8 cellular contexts compared by ENCODE assay signal in the genomic region with DNA sequence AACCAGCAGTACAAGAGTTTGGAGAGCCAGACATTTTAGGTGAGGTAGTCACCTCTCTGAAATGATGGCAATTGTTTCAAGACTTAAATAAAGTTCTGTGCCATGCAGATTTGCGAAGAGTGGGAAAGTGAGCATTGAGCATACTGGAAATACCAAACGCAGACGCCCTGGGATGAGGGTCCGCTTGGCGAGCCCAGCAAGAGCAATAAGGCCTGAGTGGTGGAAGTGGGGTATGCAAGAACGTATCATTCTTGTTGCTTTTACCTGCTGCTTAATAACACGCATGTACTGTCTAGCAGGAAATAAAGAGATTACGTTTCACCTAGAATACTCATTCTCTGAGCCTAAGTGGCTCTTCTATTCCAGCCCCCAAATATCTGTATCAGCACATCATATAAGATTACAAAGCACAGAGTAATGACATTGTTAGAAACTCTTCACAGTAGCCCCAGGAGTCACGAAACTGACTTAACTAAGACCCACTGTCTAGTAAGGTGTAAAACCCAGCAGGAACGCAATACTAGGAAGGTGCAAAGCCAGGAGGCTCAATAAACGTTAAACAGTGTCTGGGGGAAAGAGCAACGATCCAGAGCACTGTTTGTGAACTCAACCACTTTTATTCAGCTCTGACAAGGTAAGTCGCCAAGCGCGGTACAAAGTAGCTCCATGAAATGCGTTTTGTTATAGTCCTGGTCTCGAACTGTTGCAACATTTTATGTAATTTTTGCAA. TPM values are rescaled to one million over a fixed set of nuclear protein-coding genes. Genes with fewer than 3 reads are reported as not detected.
DNase-seq lines count a peak whose midpoint lies in the region; TF ChIP-seq lines count a peak whose summit lies in the region.

No MANE protein-coding gene starts in this region.

- peak overlapping the region; percentile 98 for H3K27ac ChIP-seq in neutrophil

- H3K9me3 Mint-ChIP-seq in T-helper 2 cell treated with Interferon-gamma antibody and Interleukin-4, amounts not matched to agents 5 μg/mL and 100 μg/mL, for 36 hours, result peaks cover 14% of the 10 kb centered on the region

- DNase-seq in activated T-cell treated with anti-CD3 and anti-CD28 coated beads for 24 hours (ENCODE audit: low read depth) (peak; percentile 4), activated T-cell treated with anti-CD3 and anti-CD28 coated beads for 4 hours (no peak), epithelial cell of proximal tubule (ENCODE audit: low read depth) (peak; percentile 10), HEK293T (ENCODE audit: extremely low spot score) (no peak), mesenteric fat pad (ENCODE audit: low spot score) (no peak), SW 1271 (lab: John Stamatoyannopoulos, UW) (no peak)
- peak; percentile 27 for DNase-seq in T-helper 2 cell treated with Interferon-gamma antibody and Interleukin-4, amounts not matched to agents 5 μg/mL and 100 μg/mL, for 36 hours (ENCODE audit: low spot score)

- H3K36me3 Mint-ChIP-seq in T-helper 2 cell treated with Interferon-gamma antibody and Interleukin-4, amounts not matched to agents 5 μg/mL and 100 μg/mL, for 36 hours (ENCODE audit: low read depth), result peaks cover 24% of the 10 kb centered on the region

- no peak for TF ChIP-seq CTCF in epithelial cell of proximal tubule (conservative IDR thresholded peaks at IDR 0.05; ENCODE audit: low read depth, low read length)
- no peak for TF ChIP-seq CTCF in neutrophil (IDR thresholded peaks at IDR 0.05)

- H3K4me3 ChIP-seq in epithelial cell of proximal tubule (ENCODE audit: low read depth, low read length) (peak overlapping the region; percentile 92), neutrophil (ENCODE audit: low read depth in 1 of 2, low read length in 1 of 2) (peak overlapping the region; percentile 90 to 98)

- H3K27me3 Mint-ChIP-seq in T-helper 2 cell treated with Interferon-gamma antibody and Interleukin-4, amounts not matched to agents 5 μg/mL and 100 μg/mL, for 36 hours (ENCODE audit: low read depth), result peaks cover 2% of the 10 kb centered on the region

- H3K9me3 ChIP-seq in neutrophil, result no peaks in the 10 kb centered on the region

- peaks cover 45 to 52% of the 10 kb centered on the region in 2 experiments for H3K4me1 ChIP-seq in neutrophil (ENCODE audit: control insufficient read depth in 1 of 2, insufficient read depth in 1 of 2, low read depth in 1 of 2, low read length in 1 of 2)

- POLR2A ChIA-PET in HEK293T (lab: Yijun Ruan, JAX), result interaction anchor here (0.8 kb wide), 1 partner anchor 27 kb away, joined by 3 read pairs; no protein-coding TSS in a partner anchor

- H3K36me3 ChIP-seq in neutrophil, result no peaks in the 10 kb centered on the region

- CTCF ChIA-PET in HEK293T (lab: Yijun Ruan, JAX), result no interaction called here

- H3K4me3 Mint-ChIP-seq in T-helper 2 cell treated with Interferon-gamma antibody and Interleukin-4, amounts not matched to agents 5 μg/mL and 100 μg/mL, for 36 hours, result peak overlapping the region; percentile 91

- peaks cover 45% of the 10 kb centered on the region for H3K4me1 Mint-ChIP-seq in T-helper 2 cell treated with Interferon-gamma antibody and Interleukin-4, amounts not matched to agents 5 μg/mL and 100 μg/mL, for 36 hours (ENCODE audit: low read depth)

- no peaks in the 10 kb centered on the region for H3K27me3 ChIP-seq in neutrophil

- H3K27ac Mint-ChIP-seq in T-helper 2 cell treated with Interferon-gamma antibody and Interleukin-4, amounts not matched to agents 5 μg/mL and 100 μg/mL, for 36 hours, result peak overlapping the region; percentile 97

TF ChIP-seq in HEK293T, 16 proteins besides CTCF, POLR2A, EP300 and RAD21:
- TF ChIP-seq ELF4 (IDR thresholded peaks at IDR 0.05) (no peak), FOXM1 (IDR thresholded peaks at IDR 0.05; ENCODE audit: borderline replicate concordance) (no peak), SP1 (IDR thresholded peaks at IDR 0.05) (no peak), ZNF384 (IDR thresholded peaks at IDR 0.05) (no peak), FOXK2 (IDR thresholded peaks at IDR 0.05) (no peak), HDGF (IDR thresholded peaks at IDR 0.05; ENCODE audit: borderline replicate concordance) (no peak), FOXA1 (IDR thresholded peaks at IDR 0.05) (no peak), CTBP1 (IDR thresholded peaks at IDR 0.05; ENCODE audit: borderline replicate concordance) (no peak), NFRKB (IDR thresholded peaks at IDR 0.05) (no peak), BHLHE40 (IDR thresholded peaks at IDR 0.05; ENCODE audit: borderline replicate concordance) (no peak), LEF1 (IDR thresholded peaks at IDR 0.05; ENCODE audit: borderline replicate concordance) (no peak), L3MBTL2 (conservative IDR thresholded peaks at IDR 0.05) (no peak), SUZ12 (IDR thresholded peaks at IDR 0.05) (no peak)
- TF ChIP-seq, protein P1, sequence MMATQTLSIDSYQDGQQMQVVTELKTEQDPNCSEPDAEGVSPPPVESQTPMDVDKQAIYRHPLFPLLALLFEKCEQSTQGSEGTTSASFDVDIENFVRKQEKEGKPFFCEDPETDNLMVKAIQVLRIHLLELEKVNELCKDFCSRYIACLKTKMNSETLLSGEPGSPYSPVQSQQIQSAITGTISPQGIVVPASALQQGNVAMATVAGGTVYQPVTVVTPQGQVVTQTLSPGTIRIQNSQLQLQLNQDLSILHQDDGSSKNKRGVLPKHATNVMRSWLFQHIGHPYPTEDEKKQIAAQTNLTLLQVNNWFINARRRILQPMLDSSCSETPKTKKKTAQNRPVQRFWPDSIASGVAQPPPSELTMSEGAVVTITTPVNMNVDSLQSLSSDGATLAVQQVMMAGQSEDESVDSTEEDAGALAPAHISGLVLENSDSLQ (IDR thresholded peaks at IDR 0.05), result no peak

RNA-seq across cellular contexts. Expression of gene RCBTB2, which starts 1.3 kb away (rescaled TPM):
- 2.9 and 3.5 TPM in 2 replicates for total RNA-seq in epithelial cell of proximal tubule
- total RNA-seq in mesenteric fat pad, result 11.8 TPM

Comparison
In these comparisons a context has a peak if more than half of its experiments do, and no peak if none do; other contexts are left out.
1. DNase-seq: peak in activated T-cell treated with anti-CD3 and anti-CD28 coated beads for 24 hours (single experiment), T-helper 2 cell treated with Interferon-gamma antibody and Interleukin-4, amounts not matched to agents 5 μg/mL and 100 μg/mL, for 36 hours (single experiment) and epithelial cell of proximal tubule (single experiment); none in activated T-cell treated with anti-CD3 and anti-CD28 coated beads for 4 hours (single experiment), HEK293T (single experiment), mesenteric fat pad (single experiment) and SW 1271 (0 of 2).